Comparison of ENCODE assay signal across 1 cellular context in genomic region chr3:23806322-23807160, GRCh38.
TF ChIP-seq lines count a peak whose summit lies in the region.

No MANE protein-coding gene starts in this region.

TF ChIP-seq in HepG2, 621 proteins besides CTCF, POLR2A, EP300 and RAD21 (continued from another document):
- TF ChIP-seq ZNF280D (CRISPR knock-in tag; IDR thresholded peaks at IDR 0.05) (no peak), MXI1 (IDR thresholded peaks at IDR 0.05; ENCODE audit: borderline replicate concordance, low read depth, low read length) (peak; percentile 37; the same call in 1 of the 3 replicates), RXRB (CRISPR knock-in tag; IDR thresholded peaks at IDR 0.05; ENCODE audit: borderline replicate concordance) (0 out of 2 replicates have a peak, but pooled peaks have one; percentile 20), ZFP62 (CRISPR knock-in tag; IDR thresholded peaks at IDR 0.05) (no peak)
- TF ChIP-seq, protein P1, sequence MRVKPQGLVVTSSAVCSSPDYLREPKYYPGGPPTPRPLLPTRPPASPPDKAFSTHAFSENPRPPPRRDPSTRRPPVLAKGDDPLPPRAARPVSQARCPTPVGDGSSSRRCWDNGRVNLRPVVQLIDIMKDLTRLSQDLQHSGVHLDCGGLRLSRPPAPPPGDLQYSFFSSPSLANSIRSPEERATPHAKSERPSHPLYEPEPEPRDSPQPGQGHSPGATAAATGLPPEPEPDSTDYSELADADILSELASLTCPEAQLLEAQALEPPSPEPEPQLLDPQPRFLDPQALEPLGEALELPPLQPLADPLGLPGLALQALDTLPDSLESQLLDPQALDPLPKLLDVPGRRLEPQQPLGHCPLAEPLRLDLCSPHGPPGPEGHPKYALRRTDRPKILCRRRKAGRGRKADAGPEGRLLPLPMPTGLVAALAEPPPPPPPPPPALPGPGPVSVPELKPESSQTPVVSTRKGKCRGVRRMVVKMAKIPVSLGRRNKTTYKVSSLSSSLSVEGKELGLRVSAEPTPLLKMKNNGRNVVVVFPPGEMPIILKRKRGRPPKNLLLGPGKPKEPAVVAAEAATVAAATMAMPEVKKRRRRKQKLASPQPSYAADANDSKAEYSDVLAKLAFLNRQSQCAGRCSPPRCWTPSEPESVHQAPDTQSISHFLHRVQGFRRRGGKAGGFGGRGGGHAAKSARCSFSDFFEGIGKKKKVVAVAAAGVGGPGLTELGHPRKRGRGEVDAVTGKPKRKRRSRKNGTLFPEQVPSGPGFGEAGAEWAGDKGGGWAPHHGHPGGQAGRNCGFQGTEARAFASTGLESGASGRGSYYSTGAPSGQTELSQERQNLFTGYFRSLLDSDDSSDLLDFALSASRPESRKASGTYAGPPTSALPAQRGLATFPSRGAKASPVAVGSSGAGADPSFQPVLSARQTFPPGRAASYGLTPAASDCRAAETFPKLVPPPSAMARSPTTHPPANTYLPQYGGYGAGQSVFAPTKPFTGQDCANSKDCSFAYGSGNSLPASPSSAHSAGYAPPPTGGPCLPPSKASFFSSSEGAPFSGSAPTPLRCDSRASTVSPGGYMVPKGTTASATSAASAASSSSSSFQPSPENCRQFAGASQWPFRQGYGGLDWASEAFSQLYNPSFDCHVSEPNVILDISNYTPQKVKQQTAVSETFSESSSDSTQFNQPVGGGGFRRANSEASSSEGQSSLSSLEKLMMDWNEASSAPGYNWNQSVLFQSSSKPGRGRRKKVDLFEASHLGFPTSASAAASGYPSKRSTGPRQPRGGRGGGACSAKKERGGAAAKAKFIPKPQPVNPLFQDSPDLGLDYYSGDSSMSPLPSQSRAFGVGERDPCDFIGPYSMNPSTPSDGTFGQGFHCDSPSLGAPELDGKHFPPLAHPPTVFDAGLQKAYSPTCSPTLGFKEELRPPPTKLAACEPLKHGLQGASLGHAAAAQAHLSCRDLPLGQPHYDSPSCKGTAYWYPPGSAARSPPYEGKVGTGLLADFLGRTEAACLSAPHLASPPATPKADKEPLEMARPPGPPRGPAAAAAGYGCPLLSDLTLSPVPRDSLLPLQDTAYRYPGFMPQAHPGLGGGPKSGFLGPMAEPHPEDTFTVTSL (CRISPR knock-in tag; IDR thresholded peaks at IDR 0.05; ENCODE audit: borderline replicate concordance), result no peak
- TF ChIP-seq, protein P2, sequence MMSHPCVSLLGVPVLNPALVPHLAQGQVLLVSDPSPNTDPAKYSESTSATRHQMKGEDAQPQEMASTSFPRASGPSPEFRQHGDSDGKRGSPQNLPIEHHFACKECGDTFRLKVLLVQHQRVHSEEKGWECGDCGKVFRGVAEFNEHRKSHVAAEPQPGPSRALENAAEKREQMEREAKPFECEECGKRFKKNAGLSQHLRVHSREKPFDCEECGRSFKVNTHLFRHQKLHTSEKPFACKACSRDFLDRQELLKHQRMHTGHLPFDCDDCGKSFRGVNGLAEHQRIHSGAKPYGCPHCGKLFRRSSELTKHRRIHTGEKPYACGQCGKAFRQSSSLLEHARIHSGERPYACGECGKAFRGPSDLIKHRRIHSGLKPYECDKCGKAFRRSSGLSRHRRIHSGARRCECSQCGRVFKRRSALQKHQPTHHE (CRISPR knock-in tag; IDR thresholded peaks at IDR 0.05; ENCODE audit: borderline replicate concordance), result no peak
